19 cellular contexts compared by ENCODE assay signal in the genomic region with DNA sequence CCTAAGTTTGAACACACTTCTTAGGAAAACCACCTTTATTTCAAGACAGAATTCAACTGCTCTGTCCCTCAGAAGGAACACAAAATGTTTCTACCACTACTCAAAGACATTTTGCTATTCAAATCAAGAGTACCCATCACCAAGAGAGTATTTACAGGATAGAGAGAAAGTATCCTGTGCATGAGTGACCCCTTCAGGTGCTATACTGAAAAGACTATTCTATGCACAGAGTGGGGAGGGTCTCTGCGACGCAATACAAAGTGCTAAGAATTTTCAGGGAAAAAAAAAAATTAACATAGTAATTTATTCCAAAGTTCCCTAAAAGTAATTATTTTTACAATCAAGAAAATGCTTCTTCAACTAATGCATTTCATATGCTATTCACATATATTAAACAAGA.
DNase-seq lines count a peak whose midpoint lies in the region; ATAC-seq and TF ChIP-seq lines count a peak whose summit lies in the region.
"Had no signal": no experiment of that assay in that cellular context is flagged by ENCODE, and none has a peak within 500 bp of the region (broad histone marks: within the 10 kb centered on the region; RNA-seq: fewer than 3 reads in every experiment).

No MANE protein-coding gene starts in this region.

- TF ChIP-seq CTCF in BJ (IDR thresholded peaks at IDR 0.05; ENCODE audit: insufficient read depth, low read depth, low read length) = peak; percentile 21; the same call in 1 of the 2 replicates
- peak; percentile 48 for TF ChIP-seq CTCF in HFFc6 (IDR thresholded peaks at IDR 0.05)
- TF ChIP-seq CTCF in RWPE1 (conservative IDR thresholded peaks at IDR 0.05; ENCODE audit: low read depth) = no peak

- H3K4me3 Mint-ChIP-seq in HFFc6 = no peak overlapping the region
- H3K4me3 Mint-ChIP-seq: activated naive CD4-positive, alpha-beta T cell treated with anti-CD3 and anti-CD28 coated beads for 36 hours; natural killer cell treated with Interleukin-12 subunit alpha and Interleukin-12 subunit beta and Interleukin-15 and Interleukin-18, amount 100 ng/mL, for 72 hours had no signal

- no peaks in the 10 kb centered on the region for H3K36me3 Mint-ChIP-seq in HFFc6 (ENCODE audit: low read depth)
- H3K36me3 Mint-ChIP-seq: natural killer cell treated with Interleukin-12 subunit alpha and Interleukin-12 subunit beta and Interleukin-15 and Interleukin-18, amount 100 ng/mL, for 72 hours had no signal

- CTCF ChIA-PET in BJ (lab: Yijun Ruan, JAX) (no interaction called here), RWPE1 (lab: Yijun Ruan, JAX) (interaction anchor here (0.6 kb wide), 1 partner anchor 12 kb away, joined by 3 read pairs; no protein-coding TSS in a partner anchor)

- no peaks in the 10 kb centered on the region for H3K9me3 ChIP-seq in SK-N-MC (ENCODE audit: low read depth, low read length)
- H3K9me3 ChIP-seq: BLaER1, lower lobe of right lung, sigmoid colon, uterus had no signal

- POLR2A ChIA-PET in BJ (lab: Charles Lee) = no interaction called here
- POLR2A ChIA-PET in RWPE1 (lab: Yijun Ruan, JAX; ENCODE audit: low non-redundant PET) = no interaction called here

- H3K4me3 ChIP-seq in BJ (ENCODE audit: low read depth, low read length) (no peak overlapping the region), SK-N-MC (peak overlapping the region; percentile 59)
- H3K4me3 ChIP-seq: BLaER1, cardiac muscle cell, lower lobe of right lung, sigmoid colon, uterus had no signal

- ATAC-seq in HG02981 (IDR thresholded peaks at IDR 0.05; ENCODE audit: unreplicated experiment) (no peak), GM21825 (IDR thresholded peaks at IDR 0.05; ENCODE audit: unreplicated experiment) (no peak), GM18505 (IDR thresholded peaks at IDR 0.05; ENCODE audit: unreplicated experiment) (no peak)
- ATAC-seq: lower lobe of right lung; natural killer cell treated with Interleukin-12 subunit alpha and Interleukin-12 subunit beta and Interleukin-15 and Interleukin-18, amount 100 ng/mL, for 72 hours had no signal

- H3K9me3 Mint-ChIP-seq in HFFc6 = no peaks in the 10 kb centered on the region

- no peaks in the 10 kb centered on the region for H3K36me3 ChIP-seq in BJ (ENCODE audit: control insufficient read depth, insufficient read depth, low read length)
- H3K36me3 ChIP-seq in SK-N-MC (ENCODE audit: insufficient read depth, low read length) = no peaks in the 10 kb centered on the region
- H3K36me3 ChIP-seq: BLaER1, cardiac muscle cell, lower lobe of right lung, sigmoid colon, uterus had no signal

- H3K4me1 Mint-ChIP-seq in HFFc6 (ENCODE audit: low read depth) = no peaks in the 10 kb centered on the region

- no peak for DNase-seq in BJ (ENCODE audit: low read depth)
- DNase-seq in HFFc6 = no peak
- no peak for DNase-seq in SK-N-MC (ENCODE audit: low read depth, low spot score)
- peak; percentile 29 for DNase-seq in iPS-NIHi11 (ENCODE audit: low spot score)
- DNase-seq in RWPE1 (ENCODE audit: low spot score) = no peak
- DNase-seq: activated naive CD4-positive, alpha-beta T cell treated with anti-CD3 and anti-CD28 coated beads for 36 hours; EL; lower lobe of right lung; NCI-H1092 treated with DMSO at 0.1 percent for 48 hours; sigmoid colon; stimulated activated naive CD4-positive, alpha-beta T cell treated with Interleukin-2 at 50 U/mL for 16 hours; T-helper 9 cell; uterus had no signal

- H3K27me3 Mint-ChIP-seq in HFFc6 (ENCODE audit: insufficient read depth) = no peaks in the 10 kb centered on the region
- H3K27me3 Mint-ChIP-seq: natural killer cell treated with Interleukin-12 subunit alpha and Interleukin-12 subunit beta and Interleukin-15 and Interleukin-18, amount 100 ng/mL, for 72 hours had no signal

- TF ChIP-seq POLR2A in GM18505 (IDR thresholded peaks at IDR 0.05; ENCODE audit: borderline replicate concordance, extremely low read depth, insufficient read depth, insufficient read length) = no peak

- no peak overlapping the region for H3K9ac ChIP-seq in SK-N-MC (ENCODE audit: insufficient read length)
- H3K9ac ChIP-seq: BLaER1 had no signal

- H3K27me3 ChIP-seq in BJ (ENCODE audit: control insufficient read depth, insufficient read depth, low read length) = no peaks in the 10 kb centered on the region
- H3K27me3 ChIP-seq: BLaER1, cardiac muscle cell, sigmoid colon, uterus had no signal

- H3K27ac ChIP-seq in SK-N-MC (peak overlapping the region; percentile 93), RWPE1 (no peak overlapping the region)
- H3K27ac ChIP-seq: BLaER1, cardiac muscle cell, lower lobe of right lung, sigmoid colon, uterus had no signal

- no peak overlapping the region for H3K27ac Mint-ChIP-seq in HFFc6
- H3K27ac Mint-ChIP-seq: activated naive CD4-positive, alpha-beta T cell treated with anti-CD3 and anti-CD28 coated beads for 36 hours; natural killer cell treated with Interleukin-12 subunit alpha and Interleukin-12 subunit beta and Interleukin-15 and Interleukin-18, amount 100 ng/mL, for 72 hours had no signal
